22 cellular contexts compared by ENCODE assay signal in genomic region chr12:88802307-88802706, GRCh38.
A peak's percentile ranks its signal among the peaks of the same experiment; 100 is the strongest.
DNase-seq lines count a peak whose midpoint lies in the region; ATAC-seq, FAIRE-seq and TF ChIP-seq lines count a peak whose summit lies in the region.
"Had no signal": no experiment of that assay in that cellular context is flagged by ENCODE, and none has a peak within 500 bp of the region (broad histone marks: within the 10 kb centered on the region; RNA-seq: fewer than 3 reads in every experiment).

No MANE protein-coding gene starts in this region.

- RAD21 ChIA-PET in GM12878 (lab: Charles Lee; ENCODE audit: unreplicated experiment), result no interaction called here

- POLR2A ChIA-PET in GM12878 (lab: Charles Lee), result interaction anchor here (0.8 kb wide), 1 partner anchor 94 kb away, joined by 3 read pairs; no protein-coding TSS in a partner anchor

- CTCF ChIA-PET in GM12878 (lab: Yijun Ruan, JAX), result no interaction called here

- TF ChIP-seq CTCF in GM12878 (IDR thresholded peaks at IDR 0.05 in 2 of 3, conservative IDR thresholded peaks at IDR 0.05 in 1 of 3; ENCODE audit: control insufficient read depth in 2 of 3, extremely low read depth in 1 of 3, insufficient read depth in 1 of 3, low read depth in 3 of 3, low read length in 3 of 3), result no peak
- TF ChIP-seq CTCF in coronary artery (IDR thresholded peaks at IDR 0.05), result no peak

- H3K79me2 ChIP-seq in GM12878 (ENCODE audit: control insufficient read depth, insufficient read depth, low read length), result no peaks in the 10 kb centered on the region

- H3K36me3 ChIP-seq in GM12878 (ENCODE audit: control insufficient read depth in 2 of 2, insufficient read depth in 2 of 2, low read length in 1 of 2), result no peaks in the 10 kb centered on the region
- H3K36me3 ChIP-seq: BLaER1, Peyer's patch, SJCRH30 had no signal

- no peak overlapping the region for H3K27ac ChIP-seq in GM12878 (ENCODE audit: control insufficient read depth, insufficient read depth)
- no peak overlapping the region for H3K27ac ChIP-seq in coronary artery
- H3K27ac ChIP-seq: BLaER1, Peyer's patch, SJCRH30 had no signal

- H3K9ac ChIP-seq in GM12878 (ENCODE audit: control insufficient read depth, insufficient read depth, low read length), result no peak overlapping the region
- H3K9ac ChIP-seq: BLaER1 had no signal

- H2AFZ ChIP-seq in GM12878 (ENCODE audit: control insufficient read depth, low read depth, low read length), result no peak overlapping the region

- ATAC-seq in GM19438 (IDR thresholded peaks at IDR 0.05; ENCODE audit: low read depth, unreplicated experiment) (peak; percentile 51), HG02852 (IDR thresholded peaks at IDR 0.05; ENCODE audit: unreplicated experiment) (peak; percentile 40), GM12878 (peak; percentile 64)
- ATAC-seq: HCT116 had no signal

- in situ Hi-C loops in GM12878 (cut with MboI), result no loop called here

- intact Hi-C loops in GM12878 (cut with micrococcal nuclease; ENCODE audit: unreplicated experiment), result no loop called here

- no peak for TF ChIP-seq RAD21 in GM12878 (IDR thresholded peaks at IDR 0.05; ENCODE audit: insufficient read depth, low read depth, low read length)

- H4K20me1 ChIP-seq in GM12878 (ENCODE audit: control insufficient read depth, insufficient read depth), result no peaks in the 10 kb centered on the region
- H4K20me1 ChIP-seq: BLaER1 had no signal

- no peaks in the 10 kb centered on the region for H3K27me3 ChIP-seq in GM12878 (replicated peaks in 1 of 2; ENCODE audit: control insufficient read depth in 2 of 2, insufficient read depth in 2 of 2, low read length in 1 of 2)
- H3K27me3 ChIP-seq: BLaER1, Peyer's patch, SJCRH30 had no signal

- no peaks in the 10 kb centered on the region for H3K4me1 ChIP-seq in GM12878 (ENCODE audit: control insufficient read depth, insufficient read depth, low read length)
- H3K4me1 ChIP-seq: Peyer's patch had no signal

- BruUV-seq in GM12878 (replicated peaks; lab: Mats Ljungman, UMichigan), result no TSS peak

- no peak overlapping the region for H3K4me3 ChIP-seq in GM12878
- H3K4me3 ChIP-seq in coronary artery, result no peak overlapping the region
- H3K4me3 ChIP-seq: BLaER1, Peyer's patch, SJCRH30 had no signal

- no peak for TF ChIP-seq POLR2A in GM12878 (IDR thresholded peaks at IDR 0.05; ENCODE audit: low read depth, low read length)

- no peak for FAIRE-seq in GM12878 (lab: Jason Lieb, UNC)
- FAIRE-seq: H1 had no signal

- no peak for TF ChIP-seq EP300 in GM12878 (IDR thresholded peaks at IDR 0.05; ENCODE audit: borderline replicate concordance in 1 of 2, control insufficient read depth in 1 of 2, low read depth in 2 of 2, low read length in 2 of 2)

- SMC1A ChIA-PET in GM12878 (lab: Charles Lee; ENCODE audit: uncharacterized antibody, unreplicated experiment), result interaction anchor here (0.6 to 1.5 kb wide), 2 partner anchors 16 to 172 kb away, joined by 3 to 4 read pairs; no protein-coding TSS in a partner anchor

- H3K9me3 ChIP-seq in GM12878 (replicated peaks; ENCODE audit: control insufficient read depth, insufficient read depth, low read length), result no peaks in the 10 kb centered on the region; the same call in 2 of the 3 replicates
- H3K9me3 ChIP-seq: Caco-2, Peyer's patch, SJCRH30 had no signal

- no peak overlapping the region for H3K4me2 ChIP-seq in GM12878 (ENCODE audit: control insufficient read depth, insufficient read depth)
- H3K4me2 ChIP-seq: BLaER1 had no signal

- DNase-seq in GM12878 (ENCODE audit: low read depth, low spot score), result no peak
- no peak for DNase-seq in NCI-H446 (lab: John Stamatoyannopoulos, UW)
- no peak for DNase-seq in coronary artery (ENCODE audit: low spot score)
- DNase-seq in cortex of kidney (lab: John Stamatoyannopoulos, UW), result no peak
- DNase-seq in DMS53 (lab: John Stamatoyannopoulos, UW), result no peak
- DNase-seq: Caco-2; CD4-positive, alpha-beta T cell; KG1; NCI-H1105 treated with DMSO at 0.1 percent for 48 hours; NCI-H1694; NCI-H2081; NCI-H2171; NCI-H345; NCI-H524 treated with DMSO at 0.1 percent for 48 hours; NCI-H82; Peyer's patch; SJCRH30 had no signal

TF ChIP-seq in GM12878, 131 proteins besides CTCF, POLR2A, EP300 and RAD21 (continues in another document):
- no peak for TF ChIP-seq MAX (IDR thresholded peaks at IDR 0.05; ENCODE audit: low read depth, low read length)
- no peak for TF ChIP-seq USF1 (IDR thresholded peaks at IDR 0.05; ENCODE audit: borderline replicate concordance, extremely low read length, insufficient read depth, low read depth, low read length)
- no peak for TF ChIP-seq ZBTB33 (IDR thresholded peaks at IDR 0.05)
- no peak for TF ChIP-seq BACH1 (IDR thresholded peaks at IDR 0.05; ENCODE audit: borderline replicate concordance)
- TF ChIP-seq ZBTB4 (CRISPR knock-in tag; IDR thresholded peaks at IDR 0.05), result no peak
- TF ChIP-seq IRF5 (IDR thresholded peaks at IDR 0.05; ENCODE audit: borderline replicate concordance), result no peak
- no peak for TF ChIP-seq PKNOX1 (IDR thresholded peaks at IDR 0.05)
- TF ChIP-seq NFYA (IDR thresholded peaks at IDR 0.05; ENCODE audit: borderline replicate concordance, low read depth, low read length), result no peak
